In the genomic region with DNA sequence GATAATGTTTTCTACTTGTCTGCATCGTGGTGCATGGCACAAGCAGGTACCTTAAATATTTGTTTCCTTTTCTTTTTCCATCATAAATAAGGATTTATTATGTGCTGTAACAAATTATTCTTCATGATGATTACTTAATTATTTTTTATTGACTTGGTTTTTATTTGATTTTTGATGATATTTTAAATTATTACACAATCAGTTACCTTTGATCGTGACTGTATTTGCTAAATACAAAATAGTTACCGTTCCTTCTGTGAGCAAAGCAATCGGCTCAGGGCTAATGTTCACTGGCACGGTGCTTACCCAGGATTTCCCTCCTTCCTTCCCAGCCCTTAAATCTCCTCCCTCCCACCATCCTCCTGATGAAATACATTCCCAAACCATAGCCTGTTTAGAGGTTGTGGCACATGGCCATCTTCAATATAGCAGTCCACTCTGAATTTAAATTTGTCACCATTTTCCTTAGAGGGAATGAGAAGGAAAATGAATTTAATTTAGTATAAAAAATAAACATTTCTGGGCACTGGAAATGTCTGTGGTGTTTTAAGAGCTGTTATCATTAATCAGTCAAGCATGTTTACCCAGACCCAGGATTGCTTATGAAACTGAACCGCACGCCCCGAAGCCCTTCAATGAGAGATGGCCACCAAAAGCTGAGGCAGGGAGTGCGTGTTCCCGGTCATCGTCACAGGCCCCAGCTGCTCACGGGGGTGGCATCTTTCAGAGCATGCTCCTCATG, we compare ENCODE assay signal across 1 cellular context.
TF ChIP-seq lines count a peak whose summit lies in the region.

No MANE protein-coding gene starts in this region.

TF ChIP-seq in HepG2, 621 proteins besides CTCF, POLR2A, EP300 and RAD21:
- TF ChIP-seq CEBPB (IDR thresholded peaks at IDR 0.05; ENCODE audit: borderline replicate concordance, low read depth, low read length), result peak; percentile 54; the same call in 1 of the 2 replicates
- TF ChIP-seq, protein P1, sequence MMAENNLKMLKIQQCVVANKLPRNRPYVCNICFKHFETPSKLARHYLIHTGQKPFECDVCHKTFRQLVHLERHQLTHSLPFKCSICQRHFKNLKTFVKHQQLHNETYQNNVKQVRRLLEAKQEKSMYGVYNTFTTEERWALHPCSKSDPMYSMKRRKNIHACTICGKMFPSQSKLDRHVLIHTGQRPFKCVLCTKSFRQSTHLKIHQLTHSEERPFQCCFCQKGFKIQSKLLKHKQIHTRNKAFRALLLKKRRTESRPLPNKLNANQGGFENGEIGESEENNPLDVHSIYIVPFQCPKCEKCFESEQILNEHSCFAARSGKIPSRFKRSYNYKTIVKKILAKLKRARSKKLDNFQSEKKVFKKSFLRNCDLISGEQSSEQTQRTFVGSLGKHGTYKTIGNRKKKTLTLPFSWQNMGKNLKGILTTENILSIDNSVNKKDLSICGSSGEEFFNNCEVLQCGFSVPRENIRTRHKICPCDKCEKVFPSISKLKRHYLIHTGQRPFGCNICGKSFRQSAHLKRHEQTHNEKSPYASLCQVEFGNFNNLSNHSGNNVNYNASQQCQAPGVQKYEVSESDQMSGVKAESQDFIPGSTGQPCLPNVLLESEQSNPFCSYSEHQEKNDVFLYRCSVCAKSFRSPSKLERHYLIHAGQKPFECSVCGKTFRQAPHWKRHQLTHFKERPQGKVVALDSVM (CRISPR knock-in tag; IDR thresholded peaks at IDR 0.05), result no peak
